In genomic region chr12:5944688-5945070, GRCh38 we compare ENCODE assay signal across 11 cellular contexts. TPM values are rescaled to one million over a fixed set of nuclear protein-coding genes. Genes with fewer than 3 reads are reported as not detected.
DNase-seq lines count a peak whose midpoint lies in the region; ATAC-seq and TF ChIP-seq lines count a peak whose summit lies in the region.
"Had no signal": no experiment of that assay in that cellular context is flagged by ENCODE, and none has a peak within 500 bp of the region (broad histone marks: within the 10 kb centered on the region; RNA-seq: fewer than 3 reads in every experiment).

No MANE protein-coding gene starts in this region.

- WGBS in urinary bladder: 13% methylated on average over 12 of the region's 12 CpGs

- TF ChIP-seq CTCF in cardiac muscle cell (IDR thresholded peaks at IDR 0.05; ENCODE audit: low read depth, low read length): no peak
- no peak for TF ChIP-seq CTCF in coronary artery (IDR thresholded peaks at IDR 0.05)

- H3K4me1 ChIP-seq in cardiac muscle cell (ENCODE audit: low read depth) (no peaks in the 10 kb centered on the region), muscle layer of colon (ENCODE audit: insufficient read depth, low read length) (no peaks in the 10 kb centered on the region), urinary bladder (ENCODE audit: insufficient read depth) (no peaks in the 10 kb centered on the region)

- ATAC-seq in left ventricle myocardium superior: no peak
- no peak for ATAC-seq in HG03565 (IDR thresholded peaks at IDR 0.05; ENCODE audit: unreplicated experiment)
- no peak for ATAC-seq in GM18498 (IDR thresholded peaks at IDR 0.05; ENCODE audit: unreplicated experiment)
- ATAC-seq: effector memory CD8-positive, alpha-beta T cell had no signal

- H3K9me3 ChIP-seq in cardiac muscle cell (ENCODE audit: low read depth) (no peaks in the 10 kb centered on the region), muscle layer of colon (ENCODE audit: low read length) (no peaks in the 10 kb centered on the region)

- H3K27ac ChIP-seq in cardiac muscle cell (no peak overlapping the region), coronary artery (no peak overlapping the region), muscle layer of colon (ENCODE audit: low read depth, low read length) (no peak overlapping the region), urinary bladder (ENCODE audit: low read depth) (no peak overlapping the region)
- H3K27ac ChIP-seq: BLaER1 treated with 17β-estradiol and CSF1 and Interleukin-3, amounts not matched to agents 10 nM and 100 nM had no signal

- H3K27me3 ChIP-seq in cardiac muscle cell: peaks cover 43% of the 10 kb centered on the region
- peaks cover 14 to 26% of the 10 kb centered on the region in 2 donors for H3K27me3 ChIP-seq in muscle layer of colon (ENCODE audit: control insufficient read depth in 1 of 2, insufficient read depth in 2 of 2, low read length in 2 of 2)
- H3K27me3 ChIP-seq: BLaER1 treated with 17β-estradiol and CSF1 and Interleukin-3, amounts not matched to agents 10 nM and 100 nM had no signal

- H3K4me3 ChIP-seq in cardiac muscle cell: peak overlapping the region; percentile 43
- peak overlapping the region; percentile 73 for H3K4me3 ChIP-seq in coronary artery
- H3K4me3 ChIP-seq in muscle layer of colon (ENCODE audit: low read depth in 1 of 2, low read length in 2 of 2): peak overlapping the region; percentile 36 to 44
- H3K4me3 ChIP-seq in urinary bladder (ENCODE audit: low read depth, low read length): peak overlapping the region; percentile 34
- H3K4me3 ChIP-seq: BLaER1 treated with 17β-estradiol and CSF1 and Interleukin-3, amounts not matched to agents 10 nM and 100 nM had no signal

- intact Hi-C loops in left ventricle myocardium superior (cut with micrococcal nuclease): no loop called here

- H3K36me3 ChIP-seq in cardiac muscle cell (no peaks in the 10 kb centered on the region), muscle layer of colon (ENCODE audit: insufficient read depth, low read length) (no peaks in the 10 kb centered on the region), urinary bladder (ENCODE audit: insufficient read depth) (no peaks in the 10 kb centered on the region)
- H3K36me3 ChIP-seq: BLaER1 treated with 17β-estradiol and CSF1 and Interleukin-3, amounts not matched to agents 10 nM and 100 nM had no signal

- DNase-seq in cardiac muscle cell (ENCODE audit: low read depth in 1 of 2, low spot score in 1 of 2) (peak in 1 of 2 donors; percentile 6), left ventricle myocardium superior (no peak), coronary artery (ENCODE audit: low spot score) (no peak), NOMO-1 treated with DMSO at 0.1 percent for 48 hours (lab: John Stamatoyannopoulos, UW; ENCODE audit: unreplicated experiment) (no peak)
- DNase-seq: effector memory CD8-positive, alpha-beta T cell; naive B cell had no signal

- H3K9ac ChIP-seq in muscle layer of colon (ENCODE audit: low read length): no peak overlapping the region
- H3K9ac ChIP-seq: BLaER1 treated with 17β-estradiol and CSF1 and Interleukin-3, amounts not matched to agents 10 nM and 100 nM had no signal

RNA-seq across cellular contexts. Expression of gene ANO2, which starts 0.4 kb away (rescaled TPM):
- total RNA-seq in cardiac muscle cell (0.21 and 0.63 TPM in 2 replicates), left ventricle myocardium superior (16.1 TPM), urinary bladder (8.8 TPM)
- polyA plus RNA-seq in cardiac muscle cell (not detected in 2 replicates), urinary bladder (2.9 TPM)
